In the genomic region with DNA sequence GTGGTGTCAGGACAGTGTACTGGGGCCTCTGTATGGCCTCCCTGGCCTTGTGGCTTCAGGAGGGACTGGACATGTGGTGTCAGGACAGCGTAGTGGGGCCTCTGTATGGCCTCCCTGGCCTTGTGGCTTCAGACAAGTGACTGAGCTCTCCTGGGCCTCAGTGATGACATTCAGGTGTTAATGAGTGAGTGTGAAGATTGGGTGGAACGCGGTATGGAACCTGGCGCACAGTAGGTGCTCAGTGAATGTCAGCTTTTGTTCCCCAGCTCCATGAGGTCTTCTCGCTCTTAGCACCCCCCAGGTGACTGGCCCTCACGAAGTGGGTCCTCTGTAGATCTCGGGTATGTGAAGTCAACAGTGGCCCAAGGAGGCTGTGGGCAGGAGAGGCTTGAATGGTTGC, we compare ENCODE assay signal across 1 cellular context.
TF ChIP-seq lines count a peak whose summit lies in the region.

No MANE protein-coding gene starts in this region.

TF ChIP-seq in GM12878, 131 proteins besides CTCF, POLR2A, EP300 and RAD21 (continued from another document):
- no peak for TF ChIP-seq E2F8 (IDR thresholded peaks at IDR 0.05; ENCODE audit: low read depth, partially characterized antibody)
- no peak for TF ChIP-seq ZBTB11 (CRISPR knock-in tag; IDR thresholded peaks at IDR 0.05)
- TF ChIP-seq RCOR1 (conservative IDR thresholded peaks at IDR 0.05; ENCODE audit: low read depth, low read length): no peak
- TF ChIP-seq BCL11A (IDR thresholded peaks at IDR 0.05; ENCODE audit: low read depth, low read length): no peak
